In genomic region chr6:56841372-56841749, GRCh38 we compare ENCODE assay signal across 1 cellular context.
TF ChIP-seq lines count a peak whose summit lies in the region.

No MANE protein-coding gene starts in this region.

TF ChIP-seq in HepG2, 621 proteins besides CTCF, POLR2A, EP300 and RAD21 (continued from another document):
- TF ChIP-seq AFF4 (CRISPR knock-in tag; IDR thresholded peaks at IDR 0.05): no peak
